20 cellular contexts compared by ENCODE assay signal in the genomic region with DNA sequence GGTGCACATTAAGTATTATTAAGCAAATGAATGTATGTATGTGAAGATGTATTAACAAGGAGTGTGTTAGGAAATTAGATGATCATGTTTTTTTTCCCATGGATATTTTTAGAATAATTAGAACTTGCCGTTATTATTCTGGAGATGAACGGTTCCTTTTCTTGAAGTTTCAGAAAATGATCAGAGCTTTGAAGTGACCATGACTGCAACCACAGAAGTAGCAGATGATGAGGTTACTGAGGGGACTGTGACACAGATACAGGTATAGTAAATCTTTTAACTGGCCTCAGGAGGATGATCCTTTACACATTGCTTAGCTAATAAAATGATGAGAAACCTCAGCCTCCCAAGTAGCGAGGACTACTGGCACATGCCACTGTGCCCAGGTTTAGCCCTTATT. TPM values are rescaled to one million over a fixed set of nuclear protein-coding genes. Genes with fewer than 3 reads are reported as not detected.
DNase-seq lines count a peak whose midpoint lies in the region; ATAC-seq, FAIRE-seq and TF ChIP-seq lines count a peak whose summit lies in the region.
"Had no signal": no experiment of that assay in that cellular context is flagged by ENCODE, and none has a peak within 500 bp of the region (broad histone marks: within the 10 kb centered on the region; RNA-seq: fewer than 3 reads in every experiment).

No MANE protein-coding gene starts in this region.

- CTCF ChIA-PET in GM12878 (lab: Yijun Ruan, JAX) = interaction anchor here (1.1 to 1.7 kb wide), 4 partner anchors 10 to 28 kb away, joined by 3 to 5 read pairs (median 4); no protein-coding TSS in a partner anchor
- CTCF ChIA-PET in activated CD4-positive, alpha-beta memory T cell treated with anti-CD3 and anti-CD28 coated beads, Interleukin-2, amount 10 ng/mL, durations not matched to agents 7 days and 5 days (lab: Charles Lee) = no interaction called here

- TF ChIP-seq EP300 in GM12878 (IDR thresholded peaks at IDR 0.05; ENCODE audit: borderline replicate concordance in 1 of 2, control insufficient read depth in 1 of 2, low read depth in 2 of 2, low read length in 2 of 2) = no peak

- H3K27me3 ChIP-seq in GM12878 (replicated peaks in 1 of 2; ENCODE audit: control insufficient read depth in 2 of 2, insufficient read depth in 2 of 2, low read length in 1 of 2) = no peaks in the 10 kb centered on the region

- no peaks in the 10 kb centered on the region for H3K27me3 Mint-ChIP-seq in activated naive CD8-positive, alpha-beta T cell
- H3K27me3 Mint-ChIP-seq in activated naive CD8-positive, alpha-beta T cell treated with anti-CD3 and anti-CD28 coated beads, Interleukin-2, amount 50 U/mL, for 24 hours = no peaks in the 10 kb centered on the region
- H3K27me3 Mint-ChIP-seq in activated CD4-positive, alpha-beta memory T cell treated with anti-CD3 and anti-CD28 coated beads, Interleukin-2, amount 10 ng/mL, durations not matched to agents 7 days and 5 days = no peaks in the 10 kb centered on the region

- no peak overlapping the region for H2AFZ ChIP-seq in GM12878 (ENCODE audit: control insufficient read depth, low read depth, low read length)
- H2AFZ ChIP-seq: GM23248 had no signal

- no TSS peak for BruUV-seq in GM12878 (replicated peaks; lab: Mats Ljungman, UMichigan)

- no peak overlapping the region for H3K4me3 Mint-ChIP-seq in activated naive CD8-positive, alpha-beta T cell
- H3K4me3 Mint-ChIP-seq in activated naive CD8-positive, alpha-beta T cell treated with anti-CD3 and anti-CD28 coated beads, Interleukin-2, amount 50 U/mL, for 24 hours = no peak overlapping the region
- H3K4me3 Mint-ChIP-seq in stimulated activated effector memory CD8-positive, alpha-beta T cell treated with anti-CD3 and anti-CD28 coated beads, Interleukin-12 subunit alpha, Interleukin-12 subunit beta, amount 100 ng/mL, for 72 hours = no peak overlapping the region
- no peak overlapping the region for H3K4me3 Mint-ChIP-seq in activated CD4-positive, alpha-beta memory T cell treated with anti-CD3 and anti-CD28 coated beads, Interleukin-2, amount 10 ng/mL, durations not matched to agents 7 days and 5 days

- H3K4me1 Mint-ChIP-seq in activated naive CD8-positive, alpha-beta T cell (ENCODE audit: low read depth) = peaks cover 21% of the 10 kb centered on the region
- peaks cover 3% of the 10 kb centered on the region for H3K4me1 Mint-ChIP-seq in activated naive CD8-positive, alpha-beta T cell treated with anti-CD3 and anti-CD28 coated beads, Interleukin-2, amount 50 U/mL, for 24 hours
- peaks cover 24% of the 10 kb centered on the region for H3K4me1 Mint-ChIP-seq in stimulated activated effector memory CD8-positive, alpha-beta T cell treated with anti-CD3 and anti-CD28 coated beads, Interleukin-12 subunit alpha, Interleukin-12 subunit beta, amount 100 ng/mL, for 72 hours
- H3K4me1 Mint-ChIP-seq in activated CD4-positive, alpha-beta memory T cell treated with anti-CD3 and anti-CD28 coated beads, Interleukin-2, amount 10 ng/mL, durations not matched to agents 7 days and 5 days = no peaks in the 10 kb centered on the region

- peaks cover 6 to 48% of the 10 kb centered on the region in 2 experiments for H3K36me3 ChIP-seq in GM12878 (ENCODE audit: control insufficient read depth in 2 of 2, insufficient read depth in 2 of 2, low read length in 1 of 2)

- TF ChIP-seq POLR2A in GM12878 (IDR thresholded peaks at IDR 0.05; ENCODE audit: low read depth, low read length) = no peak

- no peak for TF ChIP-seq RAD21 in GM12878 (IDR thresholded peaks at IDR 0.05; ENCODE audit: insufficient read depth, low read depth, low read length)

- POLR2A ChIA-PET in GM12878 (lab: Charles Lee) = interaction anchor here (0.8 to 1.4 kb wide), 3 partner anchors 10 to 749 kb away, joined by 3 read pairs; no protein-coding TSS in a partner anchor
- POLR2A ChIA-PET in activated CD4-positive, alpha-beta memory T cell treated with anti-CD3 and anti-CD28 coated beads, Interleukin-2, amount 10 ng/mL, durations not matched to agents 7 days and 5 days (lab: Charles Lee) = interaction anchor here (4.7 kb wide), 1 partner anchor 17 kb away, joined by 19 read pairs; the partner anchor contains the start of gene DMTF1

- WGBS in GM12878 (ENCODE audit: insufficient coverage, insufficient replicate concordance, low lambda C conversion rate, missing lambda C conversion rate) = 50% methylated on average over 3 of the region's 3 CpGs

- H4K20me1 ChIP-seq in GM12878 (ENCODE audit: control insufficient read depth, insufficient read depth) = no peaks in the 10 kb centered on the region

- ATAC-seq in activated naive CD8-positive, alpha-beta T cell treated with anti-CD3 and anti-CD28 coated beads, Interleukin-2, amount 50 U/mL, for 24 hours = no peak
- ATAC-seq in HG02678 (IDR thresholded peaks at IDR 0.05; ENCODE audit: unreplicated experiment) = peak; percentile 51
- peak; percentile 87 for ATAC-seq in GM12878
- ATAC-seq in stimulated activated effector memory CD8-positive, alpha-beta T cell treated with anti-CD3 and anti-CD28 coated beads, Interleukin-12 subunit alpha, Interleukin-12 subunit beta, amount 100 ng/mL, for 72 hours = no peak
- ATAC-seq: A549, PC-3 had no signal

- in situ Hi-C loops in GM12878 (cut with MboI) = no loop called here

- H3K27ac ChIP-seq in GM12878 (ENCODE audit: control insufficient read depth, insufficient read depth) = no peak overlapping the region
- H3K27ac ChIP-seq: A549, GM23248, RWPE1 had no signal

- H3K4me1 ChIP-seq in GM12878 (ENCODE audit: control insufficient read depth, insufficient read depth, low read length) = no peaks in the 10 kb centered on the region
- H3K4me1 ChIP-seq: A549 had no signal

- no peaks in the 10 kb centered on the region for H3K9me3 Mint-ChIP-seq in activated naive CD8-positive, alpha-beta T cell (ENCODE audit: low read depth)
- no peaks in the 10 kb centered on the region for H3K9me3 Mint-ChIP-seq in activated naive CD8-positive, alpha-beta T cell treated with anti-CD3 and anti-CD28 coated beads, Interleukin-2, amount 50 U/mL, for 24 hours
- H3K9me3 Mint-ChIP-seq in stimulated activated effector memory CD8-positive, alpha-beta T cell treated with anti-CD3 and anti-CD28 coated beads, Interleukin-12 subunit alpha, Interleukin-12 subunit beta, amount 100 ng/mL, for 72 hours = no peaks in the 10 kb centered on the region
- no peaks in the 10 kb centered on the region for H3K9me3 Mint-ChIP-seq in activated CD4-positive, alpha-beta memory T cell treated with anti-CD3 and anti-CD28 coated beads, Interleukin-2, amount 10 ng/mL, durations not matched to agents 7 days and 5 days

- no peak for FAIRE-seq in GM12878 (lab: Jason Lieb, UNC)
- FAIRE-seq: A549 had no signal

- SMC1A ChIA-PET in GM12878 (lab: Charles Lee; ENCODE audit: uncharacterized antibody, unreplicated experiment) = interaction anchor here (0.9 to 6.1 kb wide), 7 partner anchors 10 to 65 kb away, joined by 3 to 33 read pairs (median 3); no protein-coding TSS in a partner anchor

- peak overlapping the region; percentile 23 for H3K27ac Mint-ChIP-seq in activated naive CD8-positive, alpha-beta T cell
- H3K27ac Mint-ChIP-seq in activated naive CD8-positive, alpha-beta T cell treated with anti-CD3 and anti-CD28 coated beads, Interleukin-2, amount 50 U/mL, for 24 hours = no peak overlapping the region
- H3K27ac Mint-ChIP-seq in stimulated activated effector memory CD8-positive, alpha-beta T cell treated with anti-CD3 and anti-CD28 coated beads, Interleukin-12 subunit alpha, Interleukin-12 subunit beta, amount 100 ng/mL, for 72 hours = peak overlapping the region; percentile 48
- no peak overlapping the region for H3K27ac Mint-ChIP-seq in activated CD4-positive, alpha-beta memory T cell treated with anti-CD3 and anti-CD28 coated beads, Interleukin-2, amount 10 ng/mL, durations not matched to agents 7 days and 5 days

- DNase-seq in activated naive CD8-positive, alpha-beta T cell treated with anti-CD3 and anti-CD28 coated beads, Interleukin-2, amount 50 U/mL, for 24 hours = no peak
- no peak for DNase-seq in GM12878 (ENCODE audit: low read depth, low spot score)
- no peak for DNase-seq in stimulated activated effector memory CD8-positive, alpha-beta T cell treated with anti-CD3 and anti-CD28 coated beads, Interleukin-12 subunit alpha, Interleukin-12 subunit beta, amount 100 ng/mL, for 72 hours (ENCODE audit: low spot score in 2 of 2)
- DNase-seq in activated CD8-positive, alpha-beta memory T cell treated with anti-CD3 and anti-CD28 coated beads, Interleukin-2, amount 50 U/mL, for 4 hours = no peak
- DNase-seq in activated CD4-positive, alpha-beta memory T cell treated with anti-CD3 and anti-CD28 coated beads, Interleukin-2, amount 10 ng/mL, durations not matched to agents 7 days and 5 days = no peak
- no peak for DNase-seq in DMS79 treated with DMSO at 0.1 percent for 48 hours (lab: John Stamatoyannopoulos, UW)
- DNase-seq: C1 segment of cervical spinal cord, Caco-2, DMS153, GM23248, HCEC 1CT, KG1, NCI-H1436 treated with DMSO at 0.1 percent for 48 hours, NCI-H2081, NCI-H82, PC-3 had no signal

- peaks cover 7% of the 10 kb centered on the region for H3K36me3 Mint-ChIP-seq in activated naive CD8-positive, alpha-beta T cell
- peaks cover 72% of the 10 kb centered on the region for H3K36me3 Mint-ChIP-seq in activated naive CD8-positive, alpha-beta T cell treated with anti-CD3 and anti-CD28 coated beads, Interleukin-2, amount 50 U/mL, for 24 hours (ENCODE audit: low read depth)
- H3K36me3 Mint-ChIP-seq in stimulated activated effector memory CD8-positive, alpha-beta T cell treated with anti-CD3 and anti-CD28 coated beads, Interleukin-12 subunit alpha, Interleukin-12 subunit beta, amount 100 ng/mL, for 72 hours = peaks cover 100% of the 10 kb centered on the region
- H3K36me3 Mint-ChIP-seq in activated CD4-positive, alpha-beta memory T cell treated with anti-CD3 and anti-CD28 coated beads, Interleukin-2, amount 10 ng/mL, durations not matched to agents 7 days and 5 days (ENCODE audit: low read depth) = peaks cover 68% of the 10 kb centered on the region

- RAD21 ChIA-PET in GM12878 (lab: Charles Lee; ENCODE audit: unreplicated experiment) = interaction anchor here (0.7 to 2.8 kb wide), 7 partner anchors 14 to 49 kb away, joined by 3 to 10 read pairs (median 4); partner anchors contain the start of gene TMEM243

- H3K4me3 ChIP-seq in GM12878 = no peak overlapping the region
- H3K4me3 ChIP-seq: A549, GM23248 had no signal

- H3K4me2 ChIP-seq in GM12878 (ENCODE audit: control insufficient read depth, insufficient read depth) = no peak overlapping the region
- H3K4me2 ChIP-seq: A549 had no signal

- peaks cover 2% of the 10 kb centered on the region for H3K79me2 ChIP-seq in GM12878 (ENCODE audit: control insufficient read depth, insufficient read depth, low read length)

- intact Hi-C loops in GM12878 (cut with micrococcal nuclease; ENCODE audit: unreplicated experiment) = no loop called here

- H3K9ac ChIP-seq in GM12878 (ENCODE audit: control insufficient read depth, insufficient read depth, low read length) = no peak overlapping the region
- H3K9ac ChIP-seq: GM23248 had no signal

- no peak for TF ChIP-seq CTCF in GM12878 (IDR thresholded peaks at IDR 0.05 in 2 of 3, conservative IDR thresholded peaks at IDR 0.05 in 1 of 3; ENCODE audit: control insufficient read depth in 2 of 3, extremely low read depth in 1 of 3, insufficient read depth in 1 of 3, low read depth in 3 of 3, low read length in 3 of 3)

- H3K9me3 ChIP-seq in GM12878 (replicated peaks; ENCODE audit: control insufficient read depth, insufficient read depth, low read length) = no peaks in the 10 kb centered on the region
- H3K9me3 ChIP-seq: A549, Caco-2 had no signal

RNA-seq across cellular contexts. Expression of gene DMTF1, which starts 18.6 kb away (rescaled TPM):
- total RNA-seq in GM12878 (2013; cell fraction: nucleolus; rRNA removed) = 798 and 844 TPM in 2 replicates
- total RNA-seq in GM12878 (2014; rRNA removed) = 98.2 and 109 TPM in 2 replicates
- 96.3 and 108 TPM in 2 replicates for total RNA-seq in GM12878 (2014; rRNA removed; fragmentation: Illumina TruSeq; extraction: Trizol)
- 62.6 and 79.0 TPM in 2 replicates for total RNA-seq in GM12878 (2021)
- 58.8 TPM for polyA plus RNA-seq in GM12878 (2011; ENCODE audit: low read depth)
- polyA plus RNA-seq in GM12878 (2011; rRNA removed) = 191 and 269 TPM in 2 replicates
- 50.8 and 53.1 TPM in 2 replicates for polyA plus RNA-seq in GM12878 (2011; cell fraction: cytosol; rRNA removed)
- polyA plus RNA-seq in GM12878 (2011; cell fraction: nucleus; rRNA removed) = 502 and 620 TPM in 2 replicates
- polyA plus RNA-seq in GM12878 (2012) = 65.8 and 69.4 TPM in 2 replicates
- polyA plus RNA-seq in GM12878 (2014; fragmentation: Illumina TruSeq; extraction: Trizol) = 102 and 133 TPM in 2 replicates
- 10 to 100 TPM; 24.3 to 28.4 TPM for polyA plus RNA-seq in GM12878 (2014; fragmentation: Nextera tagmentation; extraction: Ambion mirVana)
- 58.0 and 65.0 TPM in 2 replicates for polyA plus RNA-seq in GM12878 (2014; rRNA removed)
- polyA plus RNA-seq in GM12878 (2016; fragmentation: Nextera tagmentation; extraction: Ambion mirVana) = 10 to 100 TPM; 49.0 to 52.9 TPM
- 190 and 273 TPM in 2 replicates for polyA minus RNA-seq in GM12878 (2011; rRNA and poly(A)+ RNA removed)
- polyA minus RNA-seq in GM12878 (2011; cell fraction: cytosol; rRNA and poly(A)+ RNA removed) = 25.3 and 38.2 TPM in 2 replicates
- polyA minus RNA-seq in GM12878 (2011; cell fraction: nucleus; rRNA and poly(A)+ RNA removed) = 392 and 529 TPM in 2 replicates
- total RNA-seq in activated CD4-positive, alpha-beta memory T cell treated with anti-CD3 and anti-CD28 coated beads, Interleukin-2, amount 10 ng/mL, durations not matched to agents 7 days and 5 days = 10 to 100 TPM; 95.3 to 97.8 TPM

RNA-seq across cellular contexts. Expression of gene TMEM243, which starts 48.7 kb away (rescaled TPM):
- 191 and 192 TPM in 2 replicates for total RNA-seq in GM12878 (2013; cell fraction: nucleolus; rRNA removed)
- 101 and 115 TPM in 2 replicates for total RNA-seq in GM12878 (2014; rRNA removed)
- 71.0 and 72.9 TPM in 2 replicates for total RNA-seq in GM12878 (2014; rRNA removed; fragmentation: Illumina TruSeq; extraction: Trizol)
- total RNA-seq in GM12878 (2021) = 64.4 and 64.8 TPM in 2 replicates
- 73.2 TPM for polyA plus RNA-seq in GM12878 (2011; ENCODE audit: low read depth)
- polyA plus RNA-seq in GM12878 (2011; rRNA removed) = 155 and 209 TPM in 2 replicates
- polyA plus RNA-seq in GM12878 (2011; cell fraction: cytosol; rRNA removed) = 72.1 and 80.4 TPM in 2 replicates
- polyA plus RNA-seq in GM12878 (2011; cell fraction: nucleus; rRNA removed) = 87.6 and 99.5 TPM in 2 replicates
- 104 and 105 TPM in 2 replicates for polyA plus RNA-seq in GM12878 (2012)
- 70.0 and 86.7 TPM in 2 replicates for polyA plus RNA-seq in GM12878 (2014; fragmentation: Illumina TruSeq; extraction: Trizol)
- polyA plus RNA-seq in GM12878 (2014; fragmentation: Nextera tagmentation; extraction: Ambion mirVana) = 10 to 100 TPM; 47.8 to 70.9 TPM
- 66.4 and 82.9 TPM in 2 replicates for polyA plus RNA-seq in GM12878 (2014; rRNA removed)
- polyA plus RNA-seq in GM12878 (2016; fragmentation: Nextera tagmentation; extraction: Ambion mirVana) = 100 to 1,000 TPM; 160 to 170 TPM
- polyA minus RNA-seq in GM12878 (2011; rRNA and poly(A)+ RNA removed) = 75.9 and 94.9 TPM in 2 replicates
- polyA minus RNA-seq in GM12878 (2011; cell fraction: cytosol; rRNA and poly(A)+ RNA removed) = 14.7 and 23.1 TPM in 2 replicates
- polyA minus RNA-seq in GM12878 (2011; cell fraction: nucleus; rRNA and poly(A)+ RNA removed) = 103 and 124 TPM in 2 replicates
- 10 to 100 TPM; 42.1 to 42.5 TPM for total RNA-seq in activated CD4-positive, alpha-beta memory T cell treated with anti-CD3 and anti-CD28 coated beads, Interleukin-2, amount 10 ng/mL, durations not matched to agents 7 days and 5 days

Comparison
In these comparisons a context has a peak if more than half of its experiments do, and no peak if none do; other contexts are left out.
1. H3K27ac Mint-ChIP-seq: peak in activated naive CD8-positive, alpha-beta T cell (single experiment) and stimulated activated effector memory CD8-positive, alpha-beta T cell treated with anti-CD3 and anti-CD28 coated beads, Interleukin-12 subunit alpha, Interleukin-12 subunit beta, amount 100 ng/mL, for 72 hours (single experiment); none in activated naive CD8-positive, alpha-beta T cell treated with anti-CD3 and anti-CD28 coated beads, Interleukin-2, amount 50 U/mL, for 24 hours (single experiment) and activated CD4-positive, alpha-beta memory T cell treated with anti-CD3 and anti-CD28 coated beads, Interleukin-2, amount 10 ng/mL, durations not matched to agents 7 days and 5 days (single experiment).
2. ATAC-seq: peak in HG02678 (single experiment) and GM12878 (single experiment); none in activated naive CD8-positive, alpha-beta T cell treated with anti-CD3 and anti-CD28 coated beads, Interleukin-2, amount 50 U/mL, for 24 hours (single experiment) and stimulated activated effector memory CD8-positive, alpha-beta T cell treated with anti-CD3 and anti-CD28 coated beads, Interleukin-12 subunit alpha, Interleukin-12 subunit beta, amount 100 ng/mL, for 72 hours (single experiment).